16 cellular contexts compared by ENCODE assay signal in the genomic region with DNA sequence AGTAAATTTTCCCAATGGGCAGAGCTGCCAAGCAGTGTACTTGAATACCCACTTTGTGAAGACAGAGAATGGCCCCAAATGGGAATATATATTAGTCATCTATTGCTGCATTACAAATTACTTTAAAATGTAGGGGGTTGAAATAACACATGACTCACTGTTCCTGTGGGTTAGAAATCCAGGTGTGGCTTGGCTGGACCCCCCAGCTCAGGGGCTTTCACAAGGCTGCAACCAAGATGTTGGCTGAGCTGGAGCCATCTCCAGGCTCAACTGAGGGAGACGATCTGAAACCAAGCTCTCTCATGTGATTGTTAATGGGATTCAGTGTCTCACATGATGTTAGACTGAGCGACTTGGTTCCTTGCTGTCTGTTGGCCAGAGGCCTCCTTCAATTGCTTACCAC. TPM values are rescaled to one million over a fixed set of nuclear protein-coding genes. Genes with fewer than 3 reads are reported as not detected.
DNase-seq lines count a peak whose midpoint lies in the region; ATAC-seq and TF ChIP-seq lines count a peak whose summit lies in the region.
"Had no signal": no experiment of that assay in that cellular context is flagged by ENCODE, and none has a peak within 500 bp of the region (broad histone marks: within the 10 kb centered on the region; RNA-seq: fewer than 3 reads in every experiment).

No MANE protein-coding gene starts in this region.

- TF ChIP-seq EP300 in Ishikawa (IDR thresholded peaks at IDR 0.05; ENCODE audit: borderline replicate concordance), result peak; percentile 63; the same call in 1 of the 2 replicates

- WGBS in right lobe of liver (ENCODE audit: insufficient coverage, low coverage, low lambda C conversion rate, missing lambda C conversion rate), result 100% methylated on average over 1 of the region's 2 CpGs

- H3K9me3 ChIP-seq in right lobe of liver, result no peaks in the 10 kb centered on the region
- H3K9me3 ChIP-seq: Caco-2, vagina had no signal

- TF ChIP-seq RAD21 in Ishikawa (IDR thresholded peaks at IDR 0.05; ENCODE audit: low read depth), result no peak

- in situ Hi-C loops in ACHN (cut with HindIII; ENCODE audit: low pct_ligation_motif_present, low pct_unique_long_range_greater_than_20kb, low sequenced_read_pairs), result no loop called here
- in situ Hi-C loops in astrocyte of the cerebellum (cut with HindIII; ENCODE audit: low sequenced_read_pairs), result no loop called here

- ATAC-seq in GM21526 (IDR thresholded peaks at IDR 0.05; ENCODE audit: low FRiP score, unreplicated experiment) (no peak), HG03039 (IDR thresholded peaks at IDR 0.05; ENCODE audit: unreplicated experiment) (no peak), right lobe of liver (no peak)

- H3K27me3 ChIP-seq in right lobe of liver, result no peaks in the 10 kb centered on the region
- H3K27me3 ChIP-seq: vagina had no signal

- no peak for TF ChIP-seq POLR2A in right lobe of liver (IDR thresholded peaks at IDR 0.05)

- H3K36me3 ChIP-seq in right lobe of liver, result no peaks in the 10 kb centered on the region
- H3K36me3 ChIP-seq: neural progenitor cell, vagina had no signal

- intact Hi-C loops in right lobe of liver (cut with DNase I), result no loop called here

- no peak overlapping the region for H3K27ac ChIP-seq in right lobe of liver
- H3K27ac ChIP-seq: neural progenitor cell, vagina had no signal

- H3K4me1 ChIP-seq in right lobe of liver, result no peaks in the 10 kb centered on the region
- H3K4me1 ChIP-seq: Caco-2, neural progenitor cell had no signal

- H3K4me3 ChIP-seq in astrocyte of the cerebellum (ENCODE audit: low read depth, low read length) (no peak overlapping the region), right lobe of liver (no peak overlapping the region)
- H3K4me3 ChIP-seq: neural progenitor cell, vagina had no signal

- DNase-seq in ACHN (peak; percentile 61), astrocyte of the cerebellum (ENCODE audit: low read depth) (peak; percentile 90), fibroblast of the conjunctiva (ENCODE audit: low read depth) (peak; percentile 83), NCI-H526 (lab: John Stamatoyannopoulos, UW) (no peak), right lobe of liver (no peak)
- DNase-seq: activated CD4-positive, alpha-beta T cell treated with anti-CD3 and anti-CD28 coated beads, Interleukin-2, amount 50 U/mL, for 1 hour; activated T-cell treated with anti-CD3 and anti-CD28 coated beads, Interleukin-2, amount 50 U/mL, for 1 hour; Caco-2; NCI-H187; NCI-H69; RPMI8226 had no signal

- TF ChIP-seq CTCF in astrocyte of the cerebellum (IDR thresholded peaks at IDR 0.05; ENCODE audit: low read depth, low read length, missing control alignments) (no peak), right lobe of liver (IDR thresholded peaks at IDR 0.05) (no peak)

TF ChIP-seq in Ishikawa, 13 proteins besides CTCF, POLR2A, EP300 and RAD21:
- TF ChIP-seq CREB1 (IDR thresholded peaks at IDR 0.05; ENCODE audit: low read depth), result no peak
- peak; percentile 33; the same call in 1 of the 2 replicates for TF ChIP-seq NFIC (IDR thresholded peaks at IDR 0.05)
- TF ChIP-seq TCF12 (IDR thresholded peaks at IDR 0.05; ENCODE audit: low read depth), result peak; percentile 54; the same call in 1 of the 2 replicates

RNA-seq across cellular contexts. Expression of gene ARHGAP29, which starts 33.4 kb away (rescaled TPM):
- 10 to 100 TPM; 15.1 to 28.9 (median 21.1) TPM for total RNA-seq in right lobe of liver

Comparison
In these comparisons a context has a peak if more than half of its experiments do, and no peak if none do; other contexts are left out.
1. DNase-seq: peak in ACHN (single experiment), astrocyte of the cerebellum (single experiment) and fibroblast of the conjunctiva (single experiment); none in NCI-H526 (0 of 2) and right lobe of liver (0 of 3).